In the genomic region with DNA sequence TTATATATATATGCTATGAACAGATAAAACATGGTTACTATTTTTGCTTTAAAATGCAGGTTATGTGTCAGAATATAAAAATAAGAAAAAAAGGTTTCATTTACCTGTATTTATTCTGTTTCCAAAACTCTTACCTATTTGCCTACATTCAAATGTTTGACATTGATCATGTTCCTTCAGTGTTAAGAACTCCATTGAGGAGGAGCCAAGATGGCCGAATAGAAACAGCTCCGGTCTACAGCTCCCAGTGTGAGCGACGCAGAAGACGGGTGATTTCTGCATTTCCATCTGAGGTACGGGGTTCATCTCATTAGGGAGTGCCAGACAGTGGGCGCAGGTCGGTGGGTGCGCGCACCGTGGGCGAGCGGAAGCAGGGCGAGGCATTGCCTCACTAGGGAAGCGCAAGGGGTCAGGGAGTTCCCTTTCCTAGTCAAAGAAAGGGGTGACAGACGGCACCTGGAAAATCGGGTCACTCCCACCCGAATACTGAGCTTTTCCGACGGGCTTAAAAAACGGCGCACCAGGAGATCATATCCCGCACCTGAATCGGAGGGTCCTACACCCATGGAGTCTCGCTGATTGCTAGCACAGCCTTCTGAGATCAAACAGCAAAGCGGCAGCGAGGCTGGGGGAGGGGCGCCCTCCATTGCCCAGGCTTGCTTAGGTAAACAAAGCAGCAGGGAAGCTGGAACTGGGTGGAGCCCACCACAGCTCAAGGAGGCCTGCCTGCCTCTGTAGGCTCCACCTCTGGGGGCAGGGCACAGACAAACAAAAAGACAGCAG, we compare ENCODE assay signal across 1 cellular context. TPM values are rescaled to one million over a fixed set of nuclear protein-coding genes. Genes with fewer than 3 reads are reported as not detected.
"Had no signal": no experiment of that assay in that cellular context is flagged by ENCODE, and none has a peak within 500 bp of the region (broad histone marks: within the 10 kb centered on the region; RNA-seq: fewer than 3 reads in every experiment).

No MANE protein-coding gene starts in this region.

RNA-seq across cellular contexts. Expression of a gene that starts 27.0 kb away (rescaled TPM):
- total RNA-seq: activated B cell treated with CpG ODN at 0.5 μM for 24 hours had no signal
